In genomic region chr6:136230219-136230980, GRCh38 we compare ENCODE assay signal across 20 cellular contexts. TPM values are rescaled to one million over a fixed set of nuclear protein-coding genes. Genes with fewer than 3 reads are reported as not detected.
DNase-seq lines count a peak whose midpoint lies in the region; ATAC-seq and TF ChIP-seq lines count a peak whose summit lies in the region.
"Had no signal": no experiment of that assay in that cellular context is flagged by ENCODE, and none has a peak within 500 bp of the region (broad histone marks: within the 10 kb centered on the region; RNA-seq: fewer than 3 reads in every experiment).

No MANE protein-coding gene starts in this region.

- peaks cover 6% of the 10 kb centered on the region for H3K9me3 Mint-ChIP-seq in activated T-helper 2 cell treated with anti-CD3 and anti-CD28 coated beads, Interferon-gamma antibody, Interleukin-2, Interleukin-4, amounts not matched to agents 10 μg/mL and 5 μg/mL and 100 μg/mL, durations not matched to agents 14 hours and 24 hours and 36 hours
- no peaks in the 10 kb centered on the region for H3K9me3 Mint-ChIP-seq in nephron progenitor cell
- H3K9me3 Mint-ChIP-seq in activated CD8-positive, alpha-beta T cell treated with anti-CD3 and anti-CD28 coated beads for 36 hours, result no peaks in the 10 kb centered on the region

- CTCF ChIA-PET in activated CD8-positive, alpha-beta T cell treated with anti-CD3 and anti-CD28 coated beads for 36 hours (lab: Charles Lee), result interaction anchor here (0.8 to 1.0 kb wide), 3 partner anchors 9 to 724 kb away, joined by 3 read pairs; no protein-coding TSS in a partner anchor

- ATAC-seq in activated CD8-positive, alpha-beta T cell treated with anti-CD3 and anti-CD28 coated beads for 36 hours, result no peak

- intact Hi-C loops in activated T-helper 2 cell treated with anti-CD3 and anti-CD28 coated beads, Interferon-gamma antibody, Interleukin-2, Interleukin-4, amounts not matched to agents 10 μg/mL and 5 μg/mL and 100 μg/mL, durations not matched to agents 14 hours and 24 hours and 36 hours (cut with micrococcal nuclease), result no loop called here
- intact Hi-C loops in activated CD8-positive, alpha-beta T cell treated with anti-CD3 and anti-CD28 coated beads for 36 hours (cut with micrococcal nuclease), result no loop called here

- H3K4me1 Mint-ChIP-seq in activated T-helper 2 cell treated with anti-CD3 and anti-CD28 coated beads, Interferon-gamma antibody, Interleukin-2, Interleukin-4, amounts not matched to agents 10 μg/mL and 5 μg/mL and 100 μg/mL, durations not matched to agents 14 hours and 24 hours and 36 hours (ENCODE audit: low read depth), result peaks cover 28% of the 10 kb centered on the region
- peaks cover 22% of the 10 kb centered on the region for H3K4me1 Mint-ChIP-seq in nephron progenitor cell
- peaks cover 9% of the 10 kb centered on the region for H3K4me1 Mint-ChIP-seq in activated CD8-positive, alpha-beta T cell treated with anti-CD3 and anti-CD28 coated beads for 36 hours (ENCODE audit: low read depth)

- no peak overlapping the region for H3K4me3 Mint-ChIP-seq in activated T-helper 2 cell treated with anti-CD3 and anti-CD28 coated beads, Interferon-gamma antibody, Interleukin-2, Interleukin-4, amounts not matched to agents 10 μg/mL and 5 μg/mL and 100 μg/mL, durations not matched to agents 14 hours and 24 hours and 36 hours (ENCODE audit: low read depth)
- no peak overlapping the region for H3K4me3 Mint-ChIP-seq in nephron progenitor cell
- no peak overlapping the region for H3K4me3 Mint-ChIP-seq in activated CD8-positive, alpha-beta T cell treated with anti-CD3 and anti-CD28 coated beads for 36 hours
- H3K4me3 Mint-ChIP-seq: nephron had no signal

- DNase-seq in AG08396 (ENCODE audit: low spot score) (peak; percentile 21), DMS53 treated with DMSO at 0.1 percent for 48 hours (lab: John Stamatoyannopoulos, UW; ENCODE audit: unreplicated experiment) (peak; percentile 38), iris pigment epithelial cell (ENCODE audit: low read depth) (peak; percentile 32), nephron progenitor cell (no peak), KBM-7 (no peak), H4 (ENCODE audit: low spot score) (no peak)
- DNase-seq in activated T-helper 2 cell treated with anti-CD3 and anti-CD28 coated beads, Interferon-gamma antibody, Interleukin-2, Interleukin-4, amounts not matched to agents 10 μg/mL and 5 μg/mL and 100 μg/mL, durations not matched to agents 14 hours and 24 hours and 36 hours (ENCODE audit: low spot score), result no peak
- no peak for DNase-seq in activated CD8-positive, alpha-beta T cell treated with anti-CD3 and anti-CD28 coated beads for 36 hours
- DNase-seq: activated CD4-positive, alpha-beta T cell treated with anti-CD3 and anti-CD28 coated beads, Interleukin-2, amount 50 U/mL, for 1 hour; activated gamma-delta T cell treated with Interleukin-2 at 50 U/mL for 16 hours; amniotic stem cell; caudate nucleus; dorsolateral prefrontal cortex; NCI-H1092; NCI-H2107; NCI-H526; stimulated activated CD4-positive, alpha-beta T cell treated with anti-CD3 and anti-CD28 coated beads, Interleukin-2, amount 100 ng/mL, for 24 hours; stimulated activated naive CD4-positive, alpha-beta T cell; SW 1271 had no signal

- POLR2A ChIA-PET in activated CD8-positive, alpha-beta T cell treated with anti-CD3 and anti-CD28 coated beads for 36 hours (lab: Charles Lee), result interaction anchor here (0.6 to 0.7 kb wide), 2 partner anchors 243 to 780 kb away, joined by 3 read pairs; no protein-coding TSS in a partner anchor

- TF ChIP-seq CTCF in nephron progenitor cell (IDR thresholded peaks at IDR 0.05), result no peak
- TF ChIP-seq CTCF in activated CD8-positive, alpha-beta T cell treated with anti-CD3 and anti-CD28 coated beads for 36 hours (IDR thresholded peaks at IDR 0.05), result no peak

- peak overlapping the region; percentile 15 for H3K27ac Mint-ChIP-seq in activated T-helper 2 cell treated with anti-CD3 and anti-CD28 coated beads, Interferon-gamma antibody, Interleukin-2, Interleukin-4, amounts not matched to agents 10 μg/mL and 5 μg/mL and 100 μg/mL, durations not matched to agents 14 hours and 24 hours and 36 hours
- H3K27ac Mint-ChIP-seq in nephron progenitor cell, result no peak overlapping the region
- no peak overlapping the region for H3K27ac Mint-ChIP-seq in activated CD8-positive, alpha-beta T cell treated with anti-CD3 and anti-CD28 coated beads for 36 hours

- peaks cover 42% of the 10 kb centered on the region for H3K36me3 Mint-ChIP-seq in activated T-helper 2 cell treated with anti-CD3 and anti-CD28 coated beads, Interferon-gamma antibody, Interleukin-2, Interleukin-4, amounts not matched to agents 10 μg/mL and 5 μg/mL and 100 μg/mL, durations not matched to agents 14 hours and 24 hours and 36 hours (ENCODE audit: low read depth)
- no peaks in the 10 kb centered on the region for H3K36me3 Mint-ChIP-seq in nephron progenitor cell (ENCODE audit: low read depth)
- peaks cover 24% of the 10 kb centered on the region for H3K36me3 Mint-ChIP-seq in activated CD8-positive, alpha-beta T cell treated with anti-CD3 and anti-CD28 coated beads for 36 hours (ENCODE audit: low read depth)

- in situ Hi-C loops in KBM-7 (cut with MboI; ENCODE audit: low pct_unique_long_range_greater_than_20kb, low sequenced_read_pairs), result no loop called here

- H3K27me3 Mint-ChIP-seq in activated T-helper 2 cell treated with anti-CD3 and anti-CD28 coated beads, Interferon-gamma antibody, Interleukin-2, Interleukin-4, amounts not matched to agents 10 μg/mL and 5 μg/mL and 100 μg/mL, durations not matched to agents 14 hours and 24 hours and 36 hours (ENCODE audit: low read depth), result no peaks in the 10 kb centered on the region
- peaks cover 3% of the 10 kb centered on the region for H3K27me3 Mint-ChIP-seq in nephron progenitor cell (ENCODE audit: low read depth, poor library complexity)
- H3K27me3 Mint-ChIP-seq in activated CD8-positive, alpha-beta T cell treated with anti-CD3 and anti-CD28 coated beads for 36 hours, result no peaks in the 10 kb centered on the region

RNA-seq across cellular contexts. Expression of gene MTFR2, which starts 19.7 kb away (rescaled TPM):
- 18.4 and 20.8 TPM in 2 replicates for total RNA-seq in activated T-helper 2 cell treated with anti-CD3 and anti-CD28 coated beads, Interferon-gamma antibody, Interleukin-2, Interleukin-4, amounts not matched to agents 10 μg/mL and 5 μg/mL and 100 μg/mL, durations not matched to agents 14 hours and 24 hours and 36 hours
- total RNA-seq in activated CD8-positive, alpha-beta T cell treated with anti-CD3 and anti-CD28 coated beads for 36 hours, result 10 to 100 TPM; 20.9 to 23.9 TPM
- total RNA-seq in H4 (2014; rRNA removed; shearing (Covaris generic)), result 2.1 and 4.5 TPM in 2 replicates

RNA-seq across cellular contexts. Expression of gene BCLAF1, which starts 59.2 kb away (rescaled TPM):
- total RNA-seq in activated T-helper 2 cell treated with anti-CD3 and anti-CD28 coated beads, Interferon-gamma antibody, Interleukin-2, Interleukin-4, amounts not matched to agents 10 μg/mL and 5 μg/mL and 100 μg/mL, durations not matched to agents 14 hours and 24 hours and 36 hours, result 228 and 242 TPM in 2 replicates
- total RNA-seq in activated CD8-positive, alpha-beta T cell treated with anti-CD3 and anti-CD28 coated beads for 36 hours, result 100 to 1,000 TPM; 128 to 137 TPM
- 70.0 and 71.3 TPM in 2 replicates for total RNA-seq in H4 (2014; rRNA removed; shearing (Covaris generic))

Comparison
In these comparisons a context has a peak if more than half of its experiments do, and no peak if none do; other contexts are left out.
1. DNase-seq: peak in AG08396 (single experiment), DMS53 treated with DMSO at 0.1 percent for 48 hours (single experiment) and iris pigment epithelial cell (single experiment); none in activated T-helper 2 cell treated with anti-CD3 and anti-CD28 coated beads, Interferon-gamma antibody, Interleukin-2, Interleukin-4, amounts not matched to agents 10 μg/mL and 5 μg/mL and 100 μg/mL, durations not matched to agents 14 hours and 24 hours and 36 hours (single experiment), nephron progenitor cell (single experiment), activated CD8-positive, alpha-beta T cell treated with anti-CD3 and anti-CD28 coated beads for 36 hours (single experiment), KBM-7 (single experiment) and H4 (single experiment).